ENCODE assay signal across 9 cellular contexts in the genomic region with DNA sequence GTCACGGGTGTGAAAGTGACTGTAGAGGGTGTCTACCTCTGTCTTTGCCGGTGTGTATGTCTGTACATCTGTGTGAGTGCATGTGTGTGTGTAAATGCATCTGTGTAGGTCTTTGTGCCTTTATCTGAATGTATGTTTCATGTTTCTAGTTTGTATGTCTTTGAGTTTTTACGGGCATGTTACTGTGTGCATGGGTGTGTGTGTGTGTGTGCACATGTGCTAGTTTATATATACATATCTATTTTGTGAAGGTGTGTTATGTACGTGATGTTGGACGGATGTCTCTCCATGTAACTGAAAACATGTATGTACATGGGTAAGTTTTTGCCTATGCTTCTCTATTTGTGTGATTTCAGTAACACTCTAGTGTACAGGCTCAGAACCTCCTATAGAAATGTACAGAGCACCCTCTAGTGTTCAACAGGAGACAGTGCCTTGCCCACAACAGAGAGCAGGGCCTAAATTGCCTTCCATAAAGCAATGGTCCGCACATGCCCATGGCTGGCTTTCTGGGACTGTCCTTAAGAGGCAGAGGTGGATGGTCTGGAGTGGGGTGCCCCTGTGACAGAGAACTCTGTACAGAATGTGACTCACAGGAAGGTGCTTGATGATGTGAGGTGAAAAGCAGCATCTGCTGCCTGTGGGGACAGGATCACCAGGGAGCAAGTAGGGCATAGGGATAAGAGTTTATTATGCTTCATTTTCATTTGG.
A peak's percentile ranks its signal among the peaks of the same experiment; 100 is the strongest.
DNase-seq lines count a peak whose midpoint lies in the region; TF ChIP-seq lines count a peak whose summit lies in the region.
"Had no signal": no experiment of that assay in that cellular context is flagged by ENCODE, and none has a peak within 500 bp of the region (broad histone marks: within the 10 kb centered on the region; RNA-seq: fewer than 3 reads in every experiment).

No MANE protein-coding gene starts in this region.

- H3K9me2 ChIP-seq in PC-9 (ENCODE audit: insufficient read depth), result no peaks in the 10 kb centered on the region

- no peaks in the 10 kb centered on the region for H3K4me1 ChIP-seq in PC-9 (replicated peaks; ENCODE audit: insufficient read depth)

- DNase-seq in 8988T (peak; percentile 17), GM04503 (ENCODE audit: low read depth) (peak; percentile 27), H7 (peak; percentile 51), KG1 (lab: John Stamatoyannopoulos, UW) (peak; percentile 16), PC-9 (peak; percentile 39 to 49), iris pigment epithelial cell (ENCODE audit: low read depth) (peak; percentile 81)
- DNase-seq in stimulated activated CD4-positive, alpha-beta T cell treated with anti-CD3 and anti-CD28 coated beads, Interleukin-4, amount 100 ng/mL, for 24 hours, result peak; percentile 9

- no peak overlapping the region for H3K27ac ChIP-seq in PC-9
- H3K27ac ChIP-seq: skin epidermis had no signal

- H3K79me2 ChIP-seq in PC-9 (ENCODE audit: low read depth), result no peaks in the 10 kb centered on the region

- H3K4me3 ChIP-seq in H7 (ENCODE audit: insufficient read depth, low read depth, low read length), result no peak overlapping the region
- no peak overlapping the region for H3K4me3 ChIP-seq in PC-9
- H3K4me3 ChIP-seq: skin epidermis had no signal

- TF ChIP-seq CTCF in PC-9 (conservative IDR thresholded peaks at IDR 0.05), result peak; percentile 82
- peak; percentile 79 to 89 for TF ChIP-seq CTCF in brain (conservative IDR thresholded peaks at IDR 0.05)

- no peaks in the 10 kb centered on the region for H3F3A ChIP-seq in PC-9 (ENCODE audit: insufficient read depth, low read depth)

- H3K27ac Mint-ChIP-seq in brain, result peak overlapping the region; percentile 26 to 91 (median 74)

- peaks cover 5% of the 10 kb centered on the region for H3K27me3 Mint-ChIP-seq in brain

- H3K36me3 Mint-ChIP-seq in brain, result no peaks in the 10 kb centered on the region

- no peaks in the 10 kb centered on the region for H3K27me3 ChIP-seq in H7 (ENCODE audit: control insufficient read depth, insufficient read depth, low read length)
- H3K27me3 ChIP-seq in PC-9 (ENCODE audit: insufficient read depth, low read depth), result no peaks in the 10 kb centered on the region

- H3K4me3 Mint-ChIP-seq in brain, result peak overlapping the region in 1 of 5 experiments; percentile 12

- no peaks in the 10 kb centered on the region for H3K9me3 ChIP-seq in PC-9 (ENCODE audit: insufficient read depth, low read depth)

- intact Hi-C loops in PC-9 (cut with micrococcal nuclease; ENCODE audit: unreplicated experiment), result loop anchor here (1.0 to 10.0 kb wide), 6 partner anchors 82 to 1186 kb away; no protein-coding TSS in a partner anchor

- no peak overlapping the region for H2AFZ ChIP-seq in PC-9

- H3K4me1 Mint-ChIP-seq in brain, result peaks cover 14% of the 10 kb centered on the region

- POLR2A ChIA-PET in PC-9 (lab: Charles Lee; ENCODE audit: unreplicated experiment), result no interaction called here

- CTCF ChIA-PET in PC-9 (lab: Charles Lee), result no interaction called here

- no peak overlapping the region for H3K4me2 ChIP-seq in PC-9

- H3K9me3 Mint-ChIP-seq in brain, result no peaks in the 10 kb centered on the region

- no peaks in the 10 kb centered on the region for H3K36me3 ChIP-seq in H7 (replicated peaks; ENCODE audit: control insufficient read depth, insufficient read depth, low read length)
- no peaks in the 10 kb centered on the region for H3K36me3 ChIP-seq in PC-9 (ENCODE audit: low read depth)

- no peaks in the 10 kb centered on the region for H4K20me1 ChIP-seq in PC-9 (ENCODE audit: insufficient read depth)

- BruUV-seq in PC-9 (replicated peaks; lab: Mats Ljungman, UMichigan), result no TSS peak

Comparison
In these comparisons a context has a peak if more than half of its experiments do, and no peak if none do; other contexts are left out.
1. DNase-seq: peak in every context shown above with its lines; median percentile 81 in iris pigment epithelial cell; 51 in H7; 44 in PC-9; 27 in GM04503; 17 in 8988T; 16 in KG1; 9 in stimulated activated CD4-positive, alpha-beta T cell treated with anti-CD3 and anti-CD28 coated beads, Interleukin-4, amount 100 ng/mL, for 24 hours.